In the genomic region with DNA sequence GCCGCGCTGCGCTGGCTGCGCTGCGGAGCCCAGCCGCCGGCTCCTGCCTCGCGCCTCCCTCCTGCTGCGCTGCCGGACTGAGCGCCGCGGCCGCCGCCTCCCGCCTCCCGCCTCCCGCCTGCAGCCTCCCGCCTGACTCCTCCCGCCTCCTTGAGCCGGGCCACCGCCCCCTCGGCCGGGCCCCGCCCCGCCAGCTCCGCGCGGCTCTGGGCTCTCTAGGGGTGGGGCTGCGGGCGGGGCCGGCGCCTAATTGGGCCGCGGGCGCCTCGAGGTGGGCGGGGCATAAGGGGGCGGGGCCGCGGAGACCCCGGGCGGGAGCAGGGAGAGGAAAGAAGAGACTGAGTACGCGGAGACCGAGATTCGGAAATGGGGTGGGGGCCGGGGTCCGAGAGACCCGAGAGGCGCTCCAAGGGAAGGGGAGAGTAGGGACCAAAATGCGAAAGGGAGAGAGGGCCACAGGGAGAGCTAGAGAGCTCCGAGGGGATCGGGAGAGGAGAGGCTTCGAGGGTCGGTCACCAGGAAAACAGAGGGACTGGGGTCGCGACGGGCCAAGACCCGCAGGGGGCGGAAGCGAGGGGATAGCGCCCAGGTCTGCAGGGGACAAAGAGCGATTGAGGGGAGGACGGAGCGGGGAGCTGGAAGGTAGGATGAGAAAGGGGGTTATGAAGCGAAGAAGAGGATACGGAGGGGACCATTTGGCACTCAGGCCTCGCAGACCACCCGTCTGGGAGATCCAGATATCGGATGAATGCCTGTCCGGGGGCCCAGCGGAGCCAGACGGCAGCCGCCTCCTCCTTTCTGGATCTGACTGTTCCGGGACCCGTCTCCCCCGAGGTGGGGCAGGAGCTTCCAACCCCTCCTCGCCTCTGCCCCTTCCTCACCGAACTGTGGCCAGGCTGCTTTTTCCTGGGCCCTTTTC, we compare ENCODE assay signal across 8 cellular contexts. TPM values are rescaled to one million over a fixed set of nuclear protein-coding genes. Genes with fewer than 3 reads are reported as not detected.
A peak's percentile ranks its signal among the peaks of the same experiment; 100 is the strongest.
DNase-seq lines count a peak whose midpoint lies in the region; FAIRE-seq and TF ChIP-seq lines count a peak whose summit lies in the region.

Gene C1QL1 (minus strand): TSS at position 79 of the 919 bp plus-strand sequence. CDS start 255 bp downstream, outside the sequence.

- H3K4me1 ChIP-seq in suprapubic skin, result peaks cover 36% of the 10 kb centered on the region

- peaks cover 28% of the 10 kb centered on the region for H3K4me1 Mint-ChIP-seq in activated naive CD4-positive, alpha-beta T cell treated with anti-CD3 and anti-CD28 coated beads, Interleukin-2, amount 10 ng/mL, durations not matched to agents 7 days and 5 days
- H3K4me1 Mint-ChIP-seq in glutamatergic neuron (ENCODE audit: low read depth, unreplicated experiment) (peaks cover 2% of the 10 kb centered on the region), osteocyte (ENCODE audit: unreplicated experiment) (peaks cover 16% of the 10 kb centered on the region)

- H3K27ac ChIP-seq in SK-N-MC (no peak within 1 kb of the TSS), suprapubic skin (no peak within 1 kb of the TSS)

- H3K4me3 Mint-ChIP-seq in activated naive CD4-positive, alpha-beta T cell treated with anti-CD3 and anti-CD28 coated beads, Interleukin-2, amount 10 ng/mL, durations not matched to agents 7 days and 5 days, result peak within 1 kb of the TSS; percentile 72
- H3K4me3 Mint-ChIP-seq in glutamatergic neuron (ENCODE audit: unreplicated experiment) (peak within 1 kb of the TSS; percentile 84), osteocyte (ENCODE audit: unreplicated experiment) (peak within 1 kb of the TSS; percentile 83)

- H3K36me3 Mint-ChIP-seq in activated naive CD4-positive, alpha-beta T cell treated with anti-CD3 and anti-CD28 coated beads, Interleukin-2, amount 10 ng/mL, durations not matched to agents 7 days and 5 days, result no peaks in the 10 kb centered on the region
- H3K36me3 Mint-ChIP-seq in glutamatergic neuron (ENCODE audit: unreplicated experiment) (no peaks in the 10 kb centered on the region), osteocyte (ENCODE audit: unreplicated experiment) (no peaks in the 10 kb centered on the region)

- TF ChIP-seq CTCF in glutamatergic neuron (IDR thresholded peaks at IDR 0.05; ENCODE audit: partially characterized antibody, unreplicated experiment) (peak; percentile 49), osteocyte (IDR thresholded peaks at IDR 0.05) (peak; percentile 22), suprapubic skin (IDR thresholded peaks at IDR 0.05) (no peak)

- peak; percentile 81 for DNase-seq in DMS79 treated with DMSO at 0.1 percent for 48 hours (lab: John Stamatoyannopoulos, UW)
- DNase-seq in H54 (ENCODE audit: insufficient read length, low spot score), result peak; percentile 100
- DNase-seq in MG63, result peak; percentile 94
- DNase-seq in SK-N-MC (ENCODE audit: low read depth, low spot score), result no peak
- peak; percentile 92 for DNase-seq in activated naive CD4-positive, alpha-beta T cell treated with anti-CD3 and anti-CD28 coated beads, Interleukin-2, amount 10 ng/mL, durations not matched to agents 7 days and 5 days
- peak; percentile 94 for DNase-seq in glutamatergic neuron
- DNase-seq in osteocyte (ENCODE audit: extremely low spot score, unreplicated experiment), result peak; percentile 96
- peak; percentile 85 to 89 for DNase-seq in suprapubic skin (ENCODE audit: low spot score in 2 of 2)

- TF ChIP-seq EP300 in suprapubic skin (IDR thresholded peaks at IDR 0.05), result no peak

- no peak within 1 kb of the TSS for H3K27ac Mint-ChIP-seq in activated naive CD4-positive, alpha-beta T cell treated with anti-CD3 and anti-CD28 coated beads, Interleukin-2, amount 10 ng/mL, durations not matched to agents 7 days and 5 days
- no peak within 1 kb of the TSS for H3K27ac Mint-ChIP-seq in glutamatergic neuron (ENCODE audit: unreplicated experiment)
- H3K27ac Mint-ChIP-seq in osteocyte (ENCODE audit: unreplicated experiment), result no peak within 1 kb of the TSS

- peak within 1 kb of the TSS; percentile 48 for H3K4me3 ChIP-seq in MG63
- peak within 1 kb of the TSS; percentile 79 for H3K4me3 ChIP-seq in SK-N-MC
- H3K4me3 ChIP-seq in suprapubic skin, result peak within 1 kb of the TSS; percentile 51

- H3K36me3 ChIP-seq in MG63 (no peaks in the 10 kb centered on the region), SK-N-MC (ENCODE audit: insufficient read depth, low read length) (no peaks in the 10 kb centered on the region), suprapubic skin (no peaks in the 10 kb centered on the region)

- H3K9me3 ChIP-seq in MG63 (no peaks in the 10 kb centered on the region; the same call in 1 of the 2 replicates), SK-N-MC (ENCODE audit: low read depth, low read length) (no peaks in the 10 kb centered on the region), suprapubic skin (no peaks in the 10 kb centered on the region)

- H3K9ac ChIP-seq in SK-N-MC (ENCODE audit: insufficient read length), result peak within 1 kb of the TSS; percentile 53

- CTCF ChIA-PET in activated naive CD4-positive, alpha-beta T cell treated with anti-CD3 and anti-CD28 coated beads, Interleukin-2, amount 10 ng/mL, durations not matched to agents 7 days and 5 days (lab: Charles Lee), result no interaction called here

- H3K9me3 Mint-ChIP-seq in activated naive CD4-positive, alpha-beta T cell treated with anti-CD3 and anti-CD28 coated beads, Interleukin-2, amount 10 ng/mL, durations not matched to agents 7 days and 5 days, result no peaks in the 10 kb centered on the region
- H3K9me3 Mint-ChIP-seq in glutamatergic neuron (ENCODE audit: unreplicated experiment) (peaks cover 1% of the 10 kb centered on the region), osteocyte (ENCODE audit: unreplicated experiment) (no peaks in the 10 kb centered on the region)

- WGBS in suprapubic skin, result 6% methylated on average over 51 of the region's 81 CpGs

- peak; percentile 83 for TF ChIP-seq POLR2A in H54 (IDR thresholded peaks at IDR 0.05; ENCODE audit: low read depth, low read length)
- no peak for TF ChIP-seq POLR2A in suprapubic skin (IDR thresholded peaks at IDR 0.05)

- H3K27me3 Mint-ChIP-seq in activated naive CD4-positive, alpha-beta T cell treated with anti-CD3 and anti-CD28 coated beads, Interleukin-2, amount 10 ng/mL, durations not matched to agents 7 days and 5 days, result peaks cover 96% of the 10 kb centered on the region
- peaks cover 34% of the 10 kb centered on the region for H3K27me3 Mint-ChIP-seq in glutamatergic neuron (ENCODE audit: unreplicated experiment)
- H3K27me3 Mint-ChIP-seq in osteocyte (ENCODE audit: unreplicated experiment), result peaks cover 31% of the 10 kb centered on the region

- H3K27me3 ChIP-seq in MG63 (peaks cover 20% of the 10 kb centered on the region), suprapubic skin (peaks cover 65% of the 10 kb centered on the region)

- FAIRE-seq in H54 (lab: Jason Lieb, UNC), result no peak

RNA-seq across cellular contexts. Expression of gene C1QL1, which starts in this region (rescaled TPM):
- total RNA-seq in MG63 (2014; rRNA removed; shearing (Covaris generic); ENCODE audit: low replicate concordance), result 6.1 and 7.9 TPM in 2 replicates
- total RNA-seq in glutamatergic neuron (ENCODE audit: unreplicated experiment), result 14.6 TPM
- total RNA-seq in osteocyte, result 1.2 and 1.4 TPM in 2 replicates
- not detected for total RNA-seq in suprapubic skin

Comparison
In these comparisons a context has a peak if more than half of its experiments do, and no peak if none do; other contexts are left out.
1. Peak in DNase-seq and H3K4me3 ChIP-seq in suprapubic skin; RNA of the gene not detected or under 1 TPM.
2. CTCF ChIP-seq: peak in glutamatergic neuron (single experiment) and osteocyte (single experiment); none in suprapubic skin (0 of 2).
3. Peak in every context shown above with its lines, with median percentiles within 50 percentile points of each other: H3K4me3 ChIP-seq and H3K4me3 Mint-ChIP-seq.